Comparison of ENCODE assay signal across 8 cellular contexts in the genomic region with DNA sequence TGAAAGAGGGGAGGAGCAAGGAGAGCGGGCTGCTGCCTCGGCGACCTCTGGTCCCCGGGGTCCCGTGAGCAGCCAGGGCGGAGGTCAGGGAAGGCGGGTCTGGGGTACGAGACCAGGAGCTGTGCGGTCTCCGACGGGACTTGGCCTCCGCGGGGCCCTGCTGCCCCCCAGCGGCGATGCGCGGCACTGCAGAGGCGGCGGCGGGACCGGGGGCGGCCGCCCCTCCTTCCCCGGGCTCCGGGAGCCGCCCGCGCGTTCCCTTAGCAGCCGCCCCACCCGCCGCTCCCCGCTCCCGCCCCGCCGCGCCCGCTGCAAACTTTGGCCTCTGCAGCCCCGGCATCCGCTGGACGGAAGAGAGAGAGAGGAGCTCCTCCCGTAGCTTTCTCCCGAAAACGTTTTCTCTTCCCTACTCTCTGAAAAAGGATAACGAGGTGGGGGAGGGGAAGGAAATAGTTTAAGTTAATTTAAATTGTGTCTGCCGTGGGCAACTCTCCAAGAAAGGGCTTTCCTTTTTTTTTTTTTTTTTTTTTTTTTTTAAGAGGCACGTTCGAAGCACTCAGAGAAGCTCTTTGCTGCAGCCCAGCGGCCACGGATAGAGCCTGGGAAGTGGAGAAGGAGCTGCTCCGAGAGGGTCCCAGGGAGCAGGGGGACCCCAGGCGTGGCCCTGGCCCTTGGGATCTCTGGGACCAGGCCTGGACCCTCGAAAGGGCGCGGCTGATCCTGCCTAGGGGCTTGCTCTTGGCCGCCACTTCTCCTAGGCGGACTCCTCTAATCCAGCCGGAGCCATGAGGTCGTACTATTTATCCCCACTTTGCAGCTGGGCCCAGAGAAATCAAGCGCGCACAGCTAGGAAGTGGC. TPM values are rescaled to one million over a fixed set of nuclear protein-coding genes. Genes with fewer than 3 reads are reported as not detected.
DNase-seq lines count a peak whose midpoint lies in the region; ATAC-seq and TF ChIP-seq lines count a peak whose summit lies in the region.

No MANE protein-coding gene starts in this region.

- intact Hi-C loops in ascending aorta (cut with DNase I) (no loop called here), gastrocnemius medialis (cut with DNase I; ENCODE audit: low total_unique reads) (no loop called here)

- DNase-seq in SIG-M5 treated with dmso at 0.1 percent for 504 hours (lab: John Stamatoyannopoulos, UW; ENCODE audit: unreplicated experiment) = peak; percentile 31
- DNase-seq in SIG-M5 (lab: John Stamatoyannopoulos, UW) = no peak
- DNase-seq in M059J (ENCODE audit: low read depth) = peak; percentile 47
- peak; percentile 77 for DNase-seq in T-helper 9 cell
- DNase-seq in ascending aorta (ENCODE audit: low spot score in 2 of 2) = peak in 1 of 2 donors; percentile 78
- DNase-seq in hypothalamus (lab: John Stamatoyannopoulos, UW) = peak in 41 of 51 donors; percentile 2 to 75 (median 36)
- peak; percentile 17 to 22 for DNase-seq in gastrocnemius medialis
- no peak for DNase-seq in OCI-M2 (lab: John Stamatoyannopoulos, UW; ENCODE audit: unreplicated experiment)

- in situ Hi-C loops in gastrocnemius medialis (cut with MboI; ENCODE audit: low sequenced_read_pairs in 4 of 4) = loop anchor here in 2 of 4 donors (25.0 kb wide), 1 partner anchor 1273 kb away; no protein-coding TSS in a partner anchor

- peak in 1 of 2 donors; percentile 45 for ATAC-seq in gastrocnemius medialis

- H3K4me3 ChIP-seq in ascending aorta (peak overlapping the region; percentile 47 to 59), gastrocnemius medialis (peak overlapping the region in 2 of 4 donors; percentile 14 to 29)

- TF ChIP-seq POLR2A in gastrocnemius medialis (IDR thresholded peaks at IDR 0.05) = no peak

- H3K27me3 ChIP-seq in ascending aorta (no peaks in the 10 kb centered on the region), gastrocnemius medialis (peaks cover 0 to 2% (median 0%) of the 10 kb centered on the region in 3 donors)

- no peaks in the 10 kb centered on the region for H3K9me3 ChIP-seq in ascending aorta
- no peaks in the 10 kb centered on the region for H3K9me3 ChIP-seq in gastrocnemius medialis

- peak; percentile 57 to 75 (median 71) for TF ChIP-seq CTCF in ascending aorta (IDR thresholded peaks at IDR 0.05)
- peak; percentile 50 to 85 (median 59) for TF ChIP-seq CTCF in gastrocnemius medialis (IDR thresholded peaks at IDR 0.05 in 4 of 5, conservative IDR thresholded peaks at IDR 0.05 in 1 of 5)

- no peaks in the 10 kb centered on the region for H3K36me3 ChIP-seq in ascending aorta
- H3K36me3 ChIP-seq in gastrocnemius medialis = no peaks in the 10 kb centered on the region

- H3K4me1 ChIP-seq in ascending aorta (peaks cover 0 to 3% of the 10 kb centered on the region in 2 donors), gastrocnemius medialis (peaks cover 0 to 5% of the 10 kb centered on the region in 2 donors)

- H3K27ac ChIP-seq in ascending aorta (no peak overlapping the region), gastrocnemius medialis (peak overlapping the region in 2 of 4 donors; percentile 46 to 47)

RNA-seq across cellular contexts. Expression of a gene that starts 43.2 kb away (rescaled TPM):
- total RNA-seq in M059J (2014; rRNA removed; shearing (Covaris generic)) = not detected in 2 replicates
- total RNA-seq in ascending aorta (not detected), gastrocnemius medialis (not detected)

Comparison
In these comparisons a context has a peak if more than half of its experiments do, and no peak if none do; other contexts are left out.
1. DNase-seq: peak in SIG-M5 treated with dmso at 0.1 percent for 504 hours (single experiment), M059J (single experiment), T-helper 9 cell (single experiment), hypothalamus (41 of 51) and gastrocnemius medialis (2 of 2); none in SIG-M5 (single experiment) and OCI-M2 (single experiment).